ENCODE assay signal across 1 cellular context in genomic region chr2:203327918-203328734, GRCh38.
TF ChIP-seq lines count a peak whose summit lies in the region.

Gene ABI2 (plus strand): TSS chr2:203328394. CDS start chr2:203328515, 121 bp downstream.

TF ChIP-seq in A549, 52 proteins besides CTCF, POLR2A, EP300 and RAD21 (continued from another document):
- TF ChIP-seq BHLHE40 (IDR thresholded peaks at IDR 0.05; ENCODE audit: low read depth, low read length) (no peak), ZNF302 (CRISPR knock-in tag; IDR thresholded peaks at IDR 0.05) (no peak), SMC3 (IDR thresholded peaks at IDR 0.05) (no peak), HOXA7 (CRISPR knock-in tag; IDR thresholded peaks at IDR 0.05) (no peak), RFX5 (IDR thresholded peaks at IDR 0.05) (no peak), HDAC2 (IDR thresholded peaks at IDR 0.05) (no peak)
